8 cellular contexts compared by ENCODE assay signal in genomic region chr18:35231052-35231451, GRCh38. TPM values are rescaled to one million over a fixed set of nuclear protein-coding genes. Genes with fewer than 3 reads are reported as not detected.
DNase-seq lines count a peak whose midpoint lies in the region; ATAC-seq lines count a peak whose summit lies in the region.

No MANE protein-coding gene starts in this region.

- peaks cover 3% of the 10 kb centered on the region for H3K4me1 Mint-ChIP-seq in activated CD4-positive, alpha-beta memory T cell treated with anti-CD3 and anti-CD28 coated beads, Interleukin-2, amount 10 ng/mL, durations not matched to agents 7 days and 5 days

- POLR2A ChIA-PET in activated CD4-positive, alpha-beta memory T cell treated with anti-CD3 and anti-CD28 coated beads, Interleukin-2, amount 10 ng/mL, durations not matched to agents 7 days and 5 days (lab: Charles Lee), result interaction anchor here (1.0 to 1.4 kb wide), 2 partner anchors 124 to 189 kb away, joined by 3 read pairs; no protein-coding TSS in a partner anchor

- CTCF ChIA-PET in activated CD4-positive, alpha-beta memory T cell treated with anti-CD3 and anti-CD28 coated beads, Interleukin-2, amount 10 ng/mL, durations not matched to agents 7 days and 5 days (lab: Charles Lee), result interaction anchor here (0.6 to 2.6 kb wide), 14 partner anchors 9 to 339 kb away, joined by 3 to 15 read pairs (median 4); partner anchors contain the start of genes ZNF24, ZNF397 and ZSCAN30

- H3K36me3 Mint-ChIP-seq in activated CD4-positive, alpha-beta memory T cell treated with anti-CD3 and anti-CD28 coated beads, Interleukin-2, amount 10 ng/mL, durations not matched to agents 7 days and 5 days (ENCODE audit: low read depth), result no peaks in the 10 kb centered on the region

- H3K27me3 Mint-ChIP-seq in activated CD4-positive, alpha-beta memory T cell treated with anti-CD3 and anti-CD28 coated beads, Interleukin-2, amount 10 ng/mL, durations not matched to agents 7 days and 5 days, result peaks cover 2% of the 10 kb centered on the region

- peak; percentile 88 for ATAC-seq in HG03565 (IDR thresholded peaks at IDR 0.05; ENCODE audit: unreplicated experiment)

- DNase-seq in Ammon's horn (ENCODE audit: low spot score) (peak; percentile 94), GM19240 (ENCODE audit: insufficient read length, low spot score) (peak; percentile 29), NCI-H82 (lab: John Stamatoyannopoulos, UW) (peak; percentile 87), lung microvascular endothelial cell (ENCODE audit: low read depth in 2 of 2) (peak; percentile 80 to 89)
- DNase-seq in activated CD4-positive, alpha-beta memory T cell treated with anti-CD3 and anti-CD28 coated beads, Interleukin-2, amount 10 ng/mL, durations not matched to agents 7 days and 5 days, result peak; percentile 78
- DNase-seq in effector CD4-positive, alpha-beta T cell, result peak; percentile 75
- peak; percentile 67 for DNase-seq in stimulated activated CD8-positive, alpha-beta memory T cell treated with anti-CD3 and anti-CD28 coated beads, Interleukin-12 subunit alpha, Interleukin-12 subunit beta, amount 100 ng/mL, for 1 hour (ENCODE audit: low read depth)

- H3K27ac Mint-ChIP-seq in activated CD4-positive, alpha-beta memory T cell treated with anti-CD3 and anti-CD28 coated beads, Interleukin-2, amount 10 ng/mL, durations not matched to agents 7 days and 5 days, result no peak overlapping the region

- no peak overlapping the region for H3K4me3 Mint-ChIP-seq in activated CD4-positive, alpha-beta memory T cell treated with anti-CD3 and anti-CD28 coated beads, Interleukin-2, amount 10 ng/mL, durations not matched to agents 7 days and 5 days

- no peaks in the 10 kb centered on the region for H3K9me3 Mint-ChIP-seq in activated CD4-positive, alpha-beta memory T cell treated with anti-CD3 and anti-CD28 coated beads, Interleukin-2, amount 10 ng/mL, durations not matched to agents 7 days and 5 days

RNA-seq across cellular contexts. Expression of gene ZNF397, which starts 9.8 kb away (rescaled TPM):
- total RNA-seq in activated CD4-positive, alpha-beta memory T cell treated with anti-CD3 and anti-CD28 coated beads, Interleukin-2, amount 10 ng/mL, durations not matched to agents 7 days and 5 days, result 10 to 100 TPM; 14.4 to 16.1 TPM
- 4.6 and 10.3 TPM in 2 replicates for total RNA-seq in lung microvascular endothelial cell

RNA-seq across cellular contexts. Expression of gene ZSCAN30, which starts 59.0 kb away (rescaled TPM):
- total RNA-seq in activated CD4-positive, alpha-beta memory T cell treated with anti-CD3 and anti-CD28 coated beads, Interleukin-2, amount 10 ng/mL, durations not matched to agents 7 days and 5 days, result 10 to 100 TPM; 14.6 to 19.2 TPM
- total RNA-seq in lung microvascular endothelial cell, result 5.2 and 6.9 TPM in 2 replicates

Comparison
In these comparisons a context has a peak if more than half of its experiments do, and no peak if none do; other contexts are left out.
1. Peak in every context shown above with its lines: DNase-seq and ATAC-seq.
2. DNase-seq: peak in every context shown above with its lines; median percentile 94 in Ammon's horn; 87 in NCI-H82; 84 in lung microvascular endothelial cell; 78 in activated CD4-positive, alpha-beta memory T cell treated with anti-CD3 and anti-CD28 coated beads, Interleukin-2, amount 10 ng/mL, durations not matched to agents 7 days and 5 days; 75 in effector CD4-positive, alpha-beta T cell; 67 in stimulated activated CD8-positive, alpha-beta memory T cell treated with anti-CD3 and anti-CD28 coated beads, Interleukin-12 subunit alpha, Interleukin-12 subunit beta, amount 100 ng/mL, for 1 hour; 29 in GM19240.